18 cellular contexts compared by ENCODE assay signal in genomic region chr17:57957886-57958285, GRCh38. TPM values are rescaled to one million over a fixed set of nuclear protein-coding genes. Genes with fewer than 3 reads are reported as not detected.
DNase-seq lines count a peak whose midpoint lies in the region; TF ChIP-seq lines count a peak whose summit lies in the region.
"Had no signal": no experiment of that assay in that cellular context is flagged by ENCODE, and none has a peak within 500 bp of the region (broad histone marks: within the 10 kb centered on the region; RNA-seq: fewer than 3 reads in every experiment).

No MANE protein-coding gene starts in this region.

- H3K36me3 ChIP-seq in right atrium auricular region (no peaks in the 10 kb centered on the region), left ventricle myocardium inferior (no peaks in the 10 kb centered on the region), HAP-1 (replicated peaks) (no peaks in the 10 kb centered on the region)

- H3K4me3 Mint-ChIP-seq in nephron, result peak overlapping the region; percentile 70 to 81 (median 76)
- H3K4me3 Mint-ChIP-seq in type B pancreatic cell, result peak overlapping the region; percentile 45
- H3K4me3 Mint-ChIP-seq: HFFc6 had no signal

- in situ Hi-C loops in HAP-1 (cut with MboI; ENCODE audit: low sequenced_read_pairs), result no loop called here

- H3K27me3 ChIP-seq in right atrium auricular region (no peaks in the 10 kb centered on the region), left ventricle myocardium inferior (ENCODE audit: low read depth) (no peaks in the 10 kb centered on the region), HAP-1 (ENCODE audit: low read depth) (no peaks in the 10 kb centered on the region)

- H3K36me3 Mint-ChIP-seq in nephron (ENCODE audit: low read depth) (no peaks in the 10 kb centered on the region), type B pancreatic cell (peaks cover 3% of the 10 kb centered on the region)

- H3K9me3 ChIP-seq in right atrium auricular region (no peaks in the 10 kb centered on the region), left ventricle myocardium inferior (replicated peaks) (no peaks in the 10 kb centered on the region), HAP-1 (no peaks in the 10 kb centered on the region)

- TF ChIP-seq CTCF in right atrium auricular region (IDR thresholded peaks at IDR 0.05) (no peak), left ventricle myocardium inferior (IDR thresholded peaks at IDR 0.05; ENCODE audit: borderline replicate concordance) (no peak), coronary artery (IDR thresholded peaks at IDR 0.05) (no peak), nephron (IDR thresholded peaks at IDR 0.05; ENCODE audit: unreplicated experiment in 3 of 3) (no peak), type B pancreatic cell (conservative IDR thresholded peaks at IDR 0.05) (no peak)

- H3K4me1 ChIP-seq in right atrium auricular region, result peaks cover 0 to 25% of the 10 kb centered on the region in 2 donors
- peaks cover 34% of the 10 kb centered on the region for H3K4me1 ChIP-seq in left ventricle myocardium inferior
- peaks cover 18% of the 10 kb centered on the region for H3K4me1 ChIP-seq in HAP-1

- intact Hi-C loops in left ventricle myocardium inferior (cut with micrococcal nuclease), result no loop called here

- DNase-seq in right atrium auricular region (ENCODE audit: low spot score) (peak; percentile 16), left ventricle myocardium inferior (no peak), coronary artery (ENCODE audit: low spot score) (peak; percentile 60), type B pancreatic cell (ENCODE audit: extremely low spot score, unreplicated experiment) (no peak), HAP-1 (ENCODE audit: low spot score in 2 of 2) (no peak), A172 (ENCODE audit: low spot score) (no peak)
- DNase-seq in activated CD4-positive, alpha-beta T cell treated with anti-CD3 and anti-CD28 coated beads, Interleukin-2, amount 50 U/mL, for 48 hours, result no peak
- DNase-seq: DND-41, GDM1, GOT3, HFFc6, NCI-H1436, NCI-H2081, NCI-H526 treated with DMSO at 0.1 percent for 48 hours, PC-9, Right ventricle myocardium superior had no signal

- H3K4me1 Mint-ChIP-seq in nephron (peaks cover 39% of the 10 kb centered on the region), type B pancreatic cell (ENCODE audit: unreplicated experiment) (peaks cover 36% of the 10 kb centered on the region)

- H3K27me3 Mint-ChIP-seq in nephron (ENCODE audit: low read depth) (peaks cover 20% of the 10 kb centered on the region), type B pancreatic cell (peaks cover 3% of the 10 kb centered on the region)

- no peak overlapping the region for H3K27ac ChIP-seq in right atrium auricular region
- H3K27ac ChIP-seq in left ventricle myocardium inferior (replicated peaks), result no peak overlapping the region
- H3K27ac ChIP-seq in coronary artery, result no peak overlapping the region
- H3K27ac ChIP-seq: PC-9 had no signal

- H3K4me3 ChIP-seq in right atrium auricular region (no peak overlapping the region), left ventricle myocardium inferior (no peak overlapping the region), coronary artery (no peak overlapping the region), HAP-1 (no peak overlapping the region)
- H3K4me3 ChIP-seq: K562, PC-9 had no signal

- H3K9me3 Mint-ChIP-seq in nephron (no peaks in the 10 kb centered on the region), type B pancreatic cell (no peaks in the 10 kb centered on the region)
- H3K9me3 Mint-ChIP-seq: HFFc6 had no signal

- H3K27ac Mint-ChIP-seq in nephron (peak overlapping the region; percentile 31 to 67 (median 54)), type B pancreatic cell (peak overlapping the region; percentile 14)
- H3K27ac Mint-ChIP-seq: HFFc6 had no signal

RNA-seq across cellular contexts. Expression of gene CUEDC1, which starts 2.7 kb away (rescaled TPM):
- total RNA-seq in right atrium auricular region (10 to 100 TPM; 32.5 to 33.3 TPM), left ventricle myocardium inferior (43.2 TPM), type B pancreatic cell (ENCODE audit: low replicate concordance) (29.8 and 31.3 TPM in 2 replicates)
- total RNA-seq in A172 (2014; rRNA removed; shearing (Covaris generic)), result 8.0 and 11.6 TPM in 2 replicates

RNA-seq across cellular contexts. Expression of gene VEZF1, which starts 30.2 kb away (rescaled TPM):
- total RNA-seq in right atrium auricular region, result 10 to 100 TPM; 65.9 to 77.1 TPM
- 77.2 TPM for total RNA-seq in left ventricle myocardium inferior
- 53.3 and 73.2 TPM in 2 replicates for total RNA-seq in type B pancreatic cell (ENCODE audit: low replicate concordance)
- total RNA-seq in A172 (2014; rRNA removed; shearing (Covaris generic)), result 43.4 and 50.5 TPM in 2 replicates

RNA-seq across cellular contexts. Expression of gene SRSF1, which starts 49.2 kb away (rescaled TPM):
- total RNA-seq in right atrium auricular region (100 to 1,000 TPM in 1 of 2 donors, 10 to 100 TPM in 1; 70.6 to 101 TPM), left ventricle myocardium inferior (92.4 TPM), type B pancreatic cell (ENCODE audit: low replicate concordance) (200 and 306 TPM in 2 replicates)
- total RNA-seq in A172 (2014; rRNA removed; shearing (Covaris generic)), result 501 and 612 TPM in 2 replicates

Comparison
In these comparisons a context has a peak if more than half of its experiments do, and no peak if none do; other contexts are left out.
1. DNase-seq: peak in right atrium auricular region (single experiment) and coronary artery (single experiment); none in left ventricle myocardium inferior (single experiment), type B pancreatic cell (single experiment), activated CD4-positive, alpha-beta T cell treated with anti-CD3 and anti-CD28 coated beads, Interleukin-2, amount 50 U/mL, for 48 hours (0 of 2), HAP-1 (0 of 2) and A172 (single experiment).